Comparison of ENCODE assay signal across 7 cellular contexts in genomic region chr4:152014280-152014679, GRCh38.
DNase-seq lines count a peak whose midpoint lies in the region; ATAC-seq lines count a peak whose summit lies in the region.

No MANE protein-coding gene starts in this region.

- peaks cover 4% of the 10 kb centered on the region for H3K9me3 Mint-ChIP-seq in activated CD8-positive, alpha-beta memory T cell treated with anti-CD3 and anti-CD28 coated beads, Interleukin-2, amount 10 ng/mL, durations not matched to agents 7 days and 5 days (ENCODE audit: low read depth)

- intact Hi-C loops in sciatic nerve (cut with DNase I): no loop called here

- H3K36me3 Mint-ChIP-seq in activated CD8-positive, alpha-beta memory T cell treated with anti-CD3 and anti-CD28 coated beads, Interleukin-2, amount 10 ng/mL, durations not matched to agents 7 days and 5 days: peaks cover 7% of the 10 kb centered on the region

- peak overlapping the region; percentile 34 for H3K4me3 Mint-ChIP-seq in activated CD8-positive, alpha-beta memory T cell treated with anti-CD3 and anti-CD28 coated beads, Interleukin-2, amount 10 ng/mL, durations not matched to agents 7 days and 5 days

- CTCF ChIA-PET in activated CD8-positive, alpha-beta memory T cell treated with anti-CD3 and anti-CD28 coated beads, Interleukin-2, amount 10 ng/mL, durations not matched to agents 7 days and 5 days (lab: Charles Lee): no interaction called here

- H3K4me1 Mint-ChIP-seq in activated CD8-positive, alpha-beta memory T cell treated with anti-CD3 and anti-CD28 coated beads, Interleukin-2, amount 10 ng/mL, durations not matched to agents 7 days and 5 days: peaks cover 29% of the 10 kb centered on the region

- peak; percentile 85 for DNase-seq in activated CD8-positive, alpha-beta memory T cell treated with anti-CD3 and anti-CD28 coated beads, Interleukin-2, amount 10 ng/mL, durations not matched to agents 7 days and 5 days
- peak; percentile 3 to 21 (median 19) for DNase-seq in stimulated activated CD4-positive, alpha-beta T cell treated with anti-CD3 and anti-CD28 coated beads, TNF-alpha, amount 100 ng/mL, for 48 hours (ENCODE audit: low read depth in 3 of 3)
- DNase-seq in NCI-H2081 (lab: John Stamatoyannopoulos, UW): no peak
- no peak for DNase-seq in NK-92 treated with Interleukin-12 subunit alpha and Interleukin-12 subunit beta, amount 100 ng/mL, for 24 hours (lab: John Stamatoyannopoulos, UW)
- DNase-seq in sciatic nerve (ENCODE audit: low spot score): no peak

- H3K27ac Mint-ChIP-seq in activated CD8-positive, alpha-beta memory T cell treated with anti-CD3 and anti-CD28 coated beads, Interleukin-2, amount 10 ng/mL, durations not matched to agents 7 days and 5 days: peak overlapping the region; percentile 68

- peaks cover 3% of the 10 kb centered on the region for H3K27me3 Mint-ChIP-seq in activated CD8-positive, alpha-beta memory T cell treated with anti-CD3 and anti-CD28 coated beads, Interleukin-2, amount 10 ng/mL, durations not matched to agents 7 days and 5 days

- ATAC-seq in GM19452 (IDR thresholded peaks at IDR 0.05; ENCODE audit: unreplicated experiment) (peak; percentile 86), HG03175 (IDR thresholded peaks at IDR 0.05; ENCODE audit: unreplicated experiment) (peak; percentile 86), sciatic nerve (no peak)
- peak; percentile 86 for ATAC-seq in activated CD8-positive, alpha-beta memory T cell treated with anti-CD3 and anti-CD28 coated beads, Interleukin-2, amount 10 ng/mL, durations not matched to agents 7 days and 5 days

Comparison
In these comparisons a context has a peak if more than half of its experiments do, and no peak if none do; other contexts are left out.
1. DNase-seq: peak in activated CD8-positive, alpha-beta memory T cell treated with anti-CD3 and anti-CD28 coated beads, Interleukin-2, amount 10 ng/mL, durations not matched to agents 7 days and 5 days (single experiment) and stimulated activated CD4-positive, alpha-beta T cell treated with anti-CD3 and anti-CD28 coated beads, TNF-alpha, amount 100 ng/mL, for 48 hours (3 of 3); none in NCI-H2081 (0 of 2), NK-92 treated with Interleukin-12 subunit alpha and Interleukin-12 subunit beta, amount 100 ng/mL, for 24 hours (single experiment) and sciatic nerve (single experiment).